33 cellular contexts compared by ENCODE assay signal in the genomic region with DNA sequence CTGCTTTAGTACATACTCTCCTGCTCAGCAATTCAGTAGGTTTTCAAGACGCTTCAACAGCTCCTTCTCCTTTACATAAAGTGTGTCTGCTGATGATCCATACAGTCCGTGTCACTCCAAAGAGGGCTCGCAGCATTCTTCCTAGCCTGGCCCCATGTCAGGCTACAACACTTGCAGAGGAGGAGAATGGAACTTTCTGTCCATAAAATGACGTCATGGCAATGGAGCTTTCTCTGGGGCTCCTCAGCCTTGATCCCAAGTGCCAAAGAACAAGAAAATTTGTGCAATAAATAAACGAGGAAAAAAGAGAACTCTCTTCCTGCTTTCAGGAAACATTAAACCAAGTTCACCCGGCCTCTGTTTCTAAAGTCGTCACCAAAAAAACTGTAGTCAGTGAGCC.
"Had no signal": no experiment of that assay in that cellular context is flagged by ENCODE, and none has a peak within 500 bp of the region (broad histone marks: within the 10 kb centered on the region; RNA-seq: fewer than 3 reads in every experiment).

No MANE protein-coding gene starts in this region.

- H3K27me3 ChIP-seq: brain microvascular endothelial cell, Peyer's patch had no signal

- H3K4me3 Mint-ChIP-seq: activated CD4-positive, alpha-beta T cell treated with anti-CD3 and anti-CD28 coated beads, Interleukin-2, amount 10 ng/mL, durations not matched to agents 24 days and 14 days; activated CD8-positive, alpha-beta T cell treated with anti-CD3 and anti-CD28 coated beads for 36 hours; activated naive CD8-positive, alpha-beta T cell treated with anti-CD3 and anti-CD28 coated beads for 36 hours; activated T-cell treated with anti-CD3 and anti-CD28 coated beads, Interleukin-2, amount 50 U/mL, for 72 hours; activated T-helper 17 cell treated with anti-CD3 and anti-CD28 coated beads, Interleukin-2, amount 50 U/mL, for 72 hours; central memory CD8-positive, alpha-beta T cell had no signal

- H3K36me3 Mint-ChIP-seq: activated naive CD8-positive, alpha-beta T cell treated with anti-CD3 and anti-CD28 coated beads for 36 hours had no signal

- H3K27ac Mint-ChIP-seq: activated CD4-positive, alpha-beta T cell treated with anti-CD3 and anti-CD28 coated beads, Interleukin-2, amount 10 ng/mL, durations not matched to agents 24 days and 14 days; activated CD8-positive, alpha-beta T cell treated with anti-CD3 and anti-CD28 coated beads for 36 hours; activated naive CD8-positive, alpha-beta T cell treated with anti-CD3 and anti-CD28 coated beads for 36 hours; activated T-cell treated with anti-CD3 and anti-CD28 coated beads, Interleukin-2, amount 50 U/mL, for 72 hours; activated T-helper 17 cell treated with anti-CD3 and anti-CD28 coated beads, Interleukin-2, amount 50 U/mL, for 72 hours had no signal

- H3K4me3 ChIP-seq: MG63, Peyer's patch had no signal

- H3K9me3 ChIP-seq: MG63, Peyer's patch had no signal

- H3K4me1 ChIP-seq: Peyer's patch had no signal

- ATAC-seq: activated CD8-positive, alpha-beta T cell treated with anti-CD3 and anti-CD28 coated beads for 36 hours; activated T-cell treated with anti-CD3 and anti-CD28 coated beads, Interleukin-2, amount 50 U/mL, for 72 hours; activated T-helper 17 cell treated with anti-CD3 and anti-CD28 coated beads, Interleukin-2, amount 50 U/mL, for 72 hours; PC-3 had no signal

- H3K27me3 Mint-ChIP-seq: activated CD4-positive, alpha-beta T cell treated with anti-CD3 and anti-CD28 coated beads, Interleukin-2, amount 10 ng/mL, durations not matched to agents 24 days and 14 days; activated CD8-positive, alpha-beta T cell treated with anti-CD3 and anti-CD28 coated beads for 36 hours; activated naive CD8-positive, alpha-beta T cell treated with anti-CD3 and anti-CD28 coated beads for 36 hours; activated T-helper 17 cell treated with anti-CD3 and anti-CD28 coated beads, Interleukin-2, amount 50 U/mL, for 72 hours; central memory CD8-positive, alpha-beta T cell had no signal

- DNase-seq: activated CD4-positive, alpha-beta T cell treated with anti-CD3 and anti-CD28 coated beads, Interleukin-2, amount 10 ng/mL, durations not matched to agents 24 days and 14 days; activated CD4-positive, alpha-beta T cell treated with anti-CD3 and anti-CD28 coated beads, Interleukin-2, amount 50 U/mL, for 4 hours; activated CD8-positive, alpha-beta T cell treated with anti-CD3 and anti-CD28 coated beads for 36 hours; activated effector memory CD4-positive, alpha-beta T cell treated with anti-CD3 and anti-CD28 coated beads, Interleukin-2, amount 50 U/mL, for 16 hours; activated naive CD4-positive, alpha-beta T cell; activated naive CD4-positive, alpha-beta T cell treated with anti-CD3 and anti-CD28 coated beads, Interleukin-2, amount 50 U/mL, for 16 hours; activated naive CD8-positive, alpha-beta T cell treated with anti-CD3 and anti-CD28 coated beads for 36 hours; activated T-cell treated with anti-CD3 and anti-CD28 coated beads, Interleukin-2, amount 50 U/mL, for 1 hour; activated T-cell treated with anti-CD3 and anti-CD28 coated beads, Interleukin-2, amount 50 U/mL, for 72 hours; amniotic stem cell; aorta; brain microvascular endothelial cell; Kasumi-1; MG63; MV-4-11; NCI-H1092; NCI-H1436 treated with DMSO at 0.1 percent for 48 hours; NCI-H1694 treated with DMSO at 0.1 percent for 48 hours; NCI-H2029; NCI-H2171; NCI-H510A; NCI-H526; NCI-H748 treated with DMSO at 0.1 percent for 48 hours; NK-92 treated with Interleukin-12 subunit alpha and Interleukin-12 subunit beta, amount 100 ng/mL, for 24 hours; PC-3; Peyer's patch; RPMI8226; SW 1271; T-helper 1 cell; T-helper 2 cell; T-helper 9 cell had no signal

- H3K27ac ChIP-seq: brain microvascular endothelial cell, Peyer's patch had no signal

- H3K36me3 ChIP-seq: brain microvascular endothelial cell, MG63, Peyer's patch had no signal

- H3K4me1 Mint-ChIP-seq: activated CD4-positive, alpha-beta T cell treated with anti-CD3 and anti-CD28 coated beads, Interleukin-2, amount 10 ng/mL, durations not matched to agents 24 days and 14 days; activated naive CD8-positive, alpha-beta T cell treated with anti-CD3 and anti-CD28 coated beads for 36 hours; activated T-helper 17 cell treated with anti-CD3 and anti-CD28 coated beads, Interleukin-2, amount 50 U/mL, for 72 hours; central memory CD8-positive, alpha-beta T cell had no signal

- H3K9me3 Mint-ChIP-seq: activated CD4-positive, alpha-beta T cell treated with anti-CD3 and anti-CD28 coated beads, Interleukin-2, amount 10 ng/mL, durations not matched to agents 24 days and 14 days; activated CD8-positive, alpha-beta T cell treated with anti-CD3 and anti-CD28 coated beads for 36 hours; activated naive CD8-positive, alpha-beta T cell treated with anti-CD3 and anti-CD28 coated beads for 36 hours had no signal
